Comparison of ENCODE assay signal across 1 cellular context in the genomic region with DNA sequence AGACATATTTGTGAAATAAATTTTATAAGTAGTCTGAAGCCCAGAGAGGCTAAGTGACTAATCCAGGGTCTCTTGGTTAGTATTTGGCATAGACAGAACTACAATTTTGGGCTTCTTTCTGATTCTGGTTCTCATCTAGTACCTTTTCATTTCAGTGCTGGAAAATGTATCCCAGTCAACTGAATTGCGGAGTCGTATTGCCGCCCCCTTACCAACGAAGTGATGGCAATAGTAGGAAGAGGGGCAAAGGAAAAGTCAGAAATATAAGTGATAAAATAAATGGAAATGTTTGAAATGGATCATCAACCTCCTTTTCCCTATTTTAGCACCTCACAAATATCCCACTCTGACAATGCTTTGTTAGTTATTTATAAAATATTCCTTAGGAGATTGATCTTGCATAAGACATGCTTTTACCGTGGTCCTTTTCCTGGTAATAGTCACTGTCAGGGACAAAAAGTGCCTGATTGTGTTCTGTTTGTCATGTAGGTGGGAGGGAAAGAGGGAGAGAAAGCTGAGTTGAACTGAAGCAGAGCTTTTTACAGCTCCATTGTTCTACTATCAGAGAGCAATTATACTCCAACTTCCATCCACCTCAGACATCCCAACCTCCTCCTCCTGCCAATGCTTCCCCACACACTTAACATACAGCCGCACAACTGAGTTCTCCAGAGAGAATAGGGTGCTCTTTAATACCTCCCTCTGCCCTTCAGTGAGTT.
TF ChIP-seq lines count a peak whose summit lies in the region.

No MANE protein-coding gene starts in this region.

TF ChIP-seq in HEK293, 187 proteins besides CTCF, POLR2A, EP300 and RAD21:
- peak; percentile 29; the same call in 1 of the 2 replicates for TF ChIP-seq EGR2 (tag by site-specific recombination; IDR thresholded peaks at IDR 0.05; ENCODE audit: low read depth)
